In the genomic region with DNA sequence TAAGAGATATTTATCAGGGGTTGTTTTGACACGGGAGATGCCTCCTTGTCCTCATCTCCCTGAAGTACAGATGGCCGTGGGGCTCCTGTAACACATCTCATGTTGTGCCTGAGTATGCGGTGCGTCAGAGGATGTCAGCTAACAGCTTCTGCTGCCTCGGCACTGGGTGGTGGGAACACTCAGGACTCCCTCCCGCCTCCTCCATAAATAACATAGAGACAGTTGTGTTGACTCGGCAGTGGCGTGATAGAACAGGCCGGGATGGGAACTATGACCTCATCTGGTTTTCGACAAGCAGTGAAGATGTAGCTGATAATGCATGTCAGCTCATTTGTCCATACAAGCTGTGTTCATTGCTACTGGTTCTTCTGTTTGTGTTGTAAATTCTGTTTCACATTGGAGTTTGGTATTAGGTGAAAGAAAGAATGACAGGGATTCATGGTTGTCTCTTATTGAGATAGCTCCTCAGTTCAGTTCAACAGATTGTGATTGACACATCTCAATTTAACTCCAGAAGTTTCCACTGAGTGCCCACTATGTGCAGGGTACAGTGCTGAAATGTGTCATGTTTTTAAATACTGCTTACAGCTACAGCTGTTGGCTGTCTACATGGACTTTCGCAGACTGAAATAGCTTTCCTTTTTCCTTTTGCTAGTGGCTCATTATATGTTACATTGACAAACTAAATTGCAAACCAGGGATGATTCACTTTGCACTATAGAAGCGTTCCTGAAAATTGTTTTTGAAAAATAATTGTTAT, we compare ENCODE assay signal across 9 cellular contexts.
DNase-seq lines count a peak whose midpoint lies in the region; ATAC-seq and TF ChIP-seq lines count a peak whose summit lies in the region.
"Had no signal": no experiment of that assay in that cellular context is flagged by ENCODE, and none has a peak within 500 bp of the region (broad histone marks: within the 10 kb centered on the region; RNA-seq: fewer than 3 reads in every experiment).

No MANE protein-coding gene starts in this region.

- no peak overlapping the region for H3K4me3 Mint-ChIP-seq in CD8-positive, alpha-beta memory T cell

- peaks cover 0 to 2% (median 1%) of the 10 kb centered on the region in 3 donors for H3K36me3 Mint-ChIP-seq in CD8-positive, alpha-beta memory T cell

- ATAC-seq in gastrocnemius medialis (peak; percentile 74), GM21576 (IDR thresholded peaks at IDR 0.05; ENCODE audit: unreplicated experiment) (no peak), HG03095 (IDR thresholded peaks at IDR 0.05; ENCODE audit: unreplicated experiment) (no peak)

- peak overlapping the region in 1 of 4 donors; percentile 36 for H3K27ac ChIP-seq in gastrocnemius medialis
- no peak overlapping the region for H3K27ac ChIP-seq in CD8-positive, alpha-beta memory T cell (ENCODE audit: low read depth, low read length)

- intact Hi-C loops in head of caudate nucleus (cut with DNase I) (no loop called here), gastrocnemius medialis (cut with DNase I; ENCODE audit: low total_unique reads) (no loop called here)

- H3K27me3 ChIP-seq in gastrocnemius medialis = no peaks in the 10 kb centered on the region
- no peaks in the 10 kb centered on the region for H3K27me3 ChIP-seq in CD8-positive, alpha-beta memory T cell (ENCODE audit: insufficient read depth, low read length, poor library complexity, severe bottlenecking)

- POLR2A ChIA-PET in CD8-positive, alpha-beta memory T cell (lab: Charles Lee) = no interaction called here

- CTCF ChIA-PET in CD8-positive, alpha-beta memory T cell (lab: Charles Lee) = interaction anchor here (1.2 to 1.4 kb wide), 2 partner anchors 10 to 41 kb away, joined by 3 read pairs; no protein-coding TSS in a partner anchor

- DNase-seq in NCI-H1092 (lab: John Stamatoyannopoulos, UW) = peak; percentile 63
- peak; percentile 14 for DNase-seq in RPMI8226
- DNase-seq in head of caudate nucleus = peak in 39 of 42 donors; percentile 12 to 78 (median 55)
- DNase-seq in gastrocnemius medialis = peak in 1 of 2 donors; percentile 49
- DNase-seq in CD8-positive, alpha-beta memory T cell = no peak
- no peak for DNase-seq in ecto neural progenitor cell (ENCODE audit: low spot score)
- DNase-seq: activated gamma-delta T cell had no signal

- H3K27ac Mint-ChIP-seq in CD8-positive, alpha-beta memory T cell = no peak overlapping the region

- TF ChIP-seq CTCF in gastrocnemius medialis (IDR thresholded peaks at IDR 0.05 in 4 of 5, conservative IDR thresholded peaks at IDR 0.05 in 1 of 5) = no peak

- peaks cover 41 to 73% (median 48%) of the 10 kb centered on the region in 3 donors for H3K4me1 Mint-ChIP-seq in CD8-positive, alpha-beta memory T cell

- no peaks in the 10 kb centered on the region for H3K27me3 Mint-ChIP-seq in CD8-positive, alpha-beta memory T cell

- no peaks in the 10 kb centered on the region for H3K9me3 Mint-ChIP-seq in CD8-positive, alpha-beta memory T cell

- in situ Hi-C loops in gastrocnemius medialis (cut with MboI; ENCODE audit: low sequenced_read_pairs in 4 of 4) = no loop called here

- H3K36me3 ChIP-seq in gastrocnemius medialis = no peaks in the 10 kb centered on the region
- no peaks in the 10 kb centered on the region for H3K36me3 ChIP-seq in CD8-positive, alpha-beta memory T cell (ENCODE audit: insufficient read depth, low read length)

- no peak overlapping the region for H3K4me3 ChIP-seq in gastrocnemius medialis
- no peak overlapping the region for H3K4me3 ChIP-seq in CD8-positive, alpha-beta memory T cell (ENCODE audit: low read length)

- H3K4me1 ChIP-seq in gastrocnemius medialis = no peaks in the 10 kb centered on the region
- H3K4me1 ChIP-seq in CD8-positive, alpha-beta memory T cell (ENCODE audit: insufficient read depth, low read length) = peaks cover 10% of the 10 kb centered on the region

- no peaks in the 10 kb centered on the region for H3K9me3 ChIP-seq in gastrocnemius medialis
- H3K9me3 ChIP-seq in CD8-positive, alpha-beta memory T cell (ENCODE audit: low read length) = no peaks in the 10 kb centered on the region

- no peak for TF ChIP-seq POLR2A in gastrocnemius medialis (IDR thresholded peaks at IDR 0.05)

Comparison
In these comparisons a context has a peak if more than half of its experiments do, and no peak if none do; other contexts are left out.
1. DNase-seq: peak in NCI-H1092 (single experiment), RPMI8226 (single experiment) and head of caudate nucleus (39 of 42); none in CD8-positive, alpha-beta memory T cell (0 of 5) and ecto neural progenitor cell (single experiment).
2. ATAC-seq: peak in gastrocnemius medialis (2 of 2); none in GM21576 (single experiment) and HG03095 (single experiment).